Comparison of ENCODE assay signal across 2 cellular contexts in genomic region chr15:60370804-60371700, GRCh38.
TF ChIP-seq lines count a peak whose summit lies in the region.

No MANE protein-coding gene starts in this region.

TF ChIP-seq in A549, 52 proteins besides CTCF, POLR2A, EP300 and RAD21 (continued from another document and continues in another):
- TF ChIP-seq REST (IDR thresholded peaks at IDR 0.05), result 0 out of 2 replicates have a peak, but pooled peaks have one; percentile 10
- no peak for TF ChIP-seq EHMT2 (IDR thresholded peaks at IDR 0.05; ENCODE audit: low read depth)
- TF ChIP-seq PBX3 (IDR thresholded peaks at IDR 0.05), result peak; percentile 70; the same call in 1 of the 2 replicates
- peak; percentile 75; the same call in 1 of the 2 replicates for TF ChIP-seq FOXS1 (CRISPR knock-in tag; IDR thresholded peaks at IDR 0.05)
- TF ChIP-seq RARB (CRISPR knock-in tag; IDR thresholded peaks at IDR 0.05), result no peak
- TF ChIP-seq FOSB (CRISPR knock-in tag; IDR thresholded peaks at IDR 0.05), result 0 out of 2 replicates have a peak, but pooled peaks have one; percentile 73
- TF ChIP-seq BHLHE40 (IDR thresholded peaks at IDR 0.05; ENCODE audit: low read depth, low read length), result no peak
- no peak for TF ChIP-seq KDM5A (IDR thresholded peaks at IDR 0.05)
- TF ChIP-seq MAFK (IDR thresholded peaks at IDR 0.05; ENCODE audit: partially characterized antibody), result peak; percentile 95
- no peak for TF ChIP-seq ESRRA (IDR thresholded peaks at IDR 0.05; ENCODE audit: borderline replicate concordance, low read length)
- 0 out of 2 replicates have a peak, but pooled peaks have one; percentile 5 for TF ChIP-seq TP53 (CRISPR knock-in tag; IDR thresholded peaks at IDR 0.05)
- peak; percentile 63; the same call in 1 of the 2 replicates for TF ChIP-seq HOXA7 (CRISPR knock-in tag; IDR thresholded peaks at IDR 0.05)
- no peak for TF ChIP-seq CBX8 (IDR thresholded peaks at IDR 0.05)
- no peak for TF ChIP-seq ELK1 (IDR thresholded peaks at IDR 0.05; ENCODE audit: low read depth, low read length)
- no peak for TF ChIP-seq CHD4 (IDR thresholded peaks at IDR 0.05; ENCODE audit: borderline replicate concordance)
- TF ChIP-seq SREBF2 (IDR thresholded peaks at IDR 0.05), result no peak
- 0 out of 2 replicates have a peak, but pooled peaks have one; percentile 12 for TF ChIP-seq ZSCAN20 (CRISPR knock-in tag; IDR thresholded peaks at IDR 0.05)
- TF ChIP-seq RCOR1 (IDR thresholded peaks at IDR 0.05; ENCODE audit: low read depth, low read length), result no peak
- TF ChIP-seq JUN (IDR thresholded peaks at IDR 0.05), result peak; percentile 97 to 98
- peak; percentile 2; the same call in 1 of the 2 replicates for TF ChIP-seq EHF (CRISPR knock-in tag; IDR thresholded peaks at IDR 0.05)
- no peak for TF ChIP-seq RFX5 (IDR thresholded peaks at IDR 0.05)
- TF ChIP-seq TFCP2L1 (CRISPR knock-in tag; IDR thresholded peaks at IDR 0.05), result peak; percentile 21; the same call in 1 of the 2 replicates
- peak; percentile 50; the same call in 1 of the 2 replicates for TF ChIP-seq POLR2AphosphoS2 (conservative IDR thresholded peaks at IDR 0.05; ENCODE audit: low read length)
- TF ChIP-seq CHD2 (IDR thresholded peaks at IDR 0.05; ENCODE audit: low read length, partially characterized antibody), result no peak
- no peak for TF ChIP-seq CBX2 (IDR thresholded peaks at IDR 0.05; ENCODE audit: borderline replicate concordance, low read depth)
- no peak for TF ChIP-seq KDM1A (IDR thresholded peaks at IDR 0.05; ENCODE audit: low read depth)
- TF ChIP-seq BCL3 (IDR thresholded peaks at IDR 0.05), result peak; percentile 91; the same call in 2 of the 3 replicates
- no peak for TF ChIP-seq MAZ (IDR thresholded peaks at IDR 0.05; ENCODE audit: borderline replicate concordance, low read depth, low read length)
- peak; percentile 48; the same call in 1 of the 2 replicates for TF ChIP-seq HEYL (CRISPR knock-in tag; IDR thresholded peaks at IDR 0.05)
- TF ChIP-seq HDAC2 (IDR thresholded peaks at IDR 0.05), result no peak
- TF ChIP-seq NR3C1 (IDR thresholded peaks at IDR 0.05), result no peak
- TF ChIP-seq GATA3 (IDR thresholded peaks at IDR 0.05; ENCODE audit: borderline replicate concordance), result peak; percentile 98
- TF ChIP-seq PHF8 (IDR thresholded peaks at IDR 0.05; ENCODE audit: borderline replicate concordance, low read depth), result no peak

TF ChIP-seq in HEK293, 187 proteins besides CTCF, POLR2A, EP300 and RAD21 (continued from another document):
- TF ChIP-seq ZBTB10 (tag by site-specific recombination; IDR thresholded peaks at IDR 0.05) (no peak), ZNF544 (tag by site-specific recombination; IDR thresholded peaks at IDR 0.05) (no peak), ZNF670 (tag by site-specific recombination; IDR thresholded peaks at IDR 0.05; ENCODE audit: low read depth) (no peak), ZEB2 (tag by site-specific recombination; IDR thresholded peaks at IDR 0.05) (peak; percentile 73; the same call in 1 of the 2 replicates), GLIS2 (tag by site-specific recombination; IDR thresholded peaks at IDR 0.05) (0 out of 2 replicates have a peak, but pooled peaks have one; percentile 17), ZNF37A (tag by site-specific recombination; IDR thresholded peaks at IDR 0.05) (no peak), ZNF624 (tag by site-specific recombination; IDR thresholded peaks at IDR 0.05) (no peak), SP7 (tag by site-specific recombination; IDR thresholded peaks at IDR 0.05) (peak; percentile 79), ZIC2 (tag by site-specific recombination; IDR thresholded peaks at IDR 0.05) (peak; percentile 51; the same call in 1 of the 2 replicates), ZSCAN5A (tag by site-specific recombination; IDR thresholded peaks at IDR 0.05) (no peak), ZNF398 (tag by site-specific recombination; IDR thresholded peaks at IDR 0.05) (no peak), ZNF223 (tag by site-specific recombination; IDR thresholded peaks at IDR 0.05) (no peak), ZNF768 (tag by site-specific recombination; IDR thresholded peaks at IDR 0.05) (no peak), KLF17 (tag by site-specific recombination; IDR thresholded peaks at IDR 0.05) (no peak), TSHZ1 (tag by site-specific recombination; IDR thresholded peaks at IDR 0.05; ENCODE audit: borderline replicate concordance) (0 out of 2 replicates have a peak, but pooled peaks have one; percentile 23), ZNF639 (tag by site-specific recombination; IDR thresholded peaks at IDR 0.05) (no peak), PRDM6 (tag by site-specific recombination; IDR thresholded peaks at IDR 0.05) (peak; percentile 30; the same call in 1 of the 2 replicates), ZNF350 (tag by site-specific recombination; IDR thresholded peaks at IDR 0.05) (no peak), ZNF148 (tag by site-specific recombination; IDR thresholded peaks at IDR 0.05; ENCODE audit: borderline replicate concordance) (no peak), ZFHX2 (tag by site-specific recombination; conservative IDR thresholded peaks at IDR 0.05) (no peak), ZNF292 (tag by site-specific recombination; IDR thresholded peaks at IDR 0.05; ENCODE audit: borderline replicate concordance, low read depth) (no peak), ZNF600 (tag by site-specific recombination; IDR thresholded peaks at IDR 0.05) (peak; percentile 68; the same call in 1 of the 2 replicates), KLF1 (tag by site-specific recombination; IDR thresholded peaks at IDR 0.05) (no peak), GLIS1 (tag by site-specific recombination; IDR thresholded peaks at IDR 0.05) (peak; percentile 82), ZNF174 (tag by site-specific recombination; IDR thresholded peaks at IDR 0.05) (no peak)
